ENCODE assay signal across 8 cellular contexts in genomic region chrX:45806410-45807121, GRCh38.
DNase-seq lines count a peak whose midpoint lies in the region; ATAC-seq, FAIRE-seq and TF ChIP-seq lines count a peak whose summit lies in the region.

No MANE protein-coding gene starts in this region.

- H3K4me1 ChIP-seq in HUES48 (ENCODE audit: control insufficient read depth, insufficient read depth, low read length) (peaks cover 84% of the 10 kb centered on the region), keratinocyte (ENCODE audit: control insufficient read depth, extremely low read depth, insufficient read depth, low read length) (peaks cover 67% of the 10 kb centered on the region), suprapubic skin (peaks cover 15% of the 10 kb centered on the region)

- H3K27ac ChIP-seq in AG04450 (ENCODE audit: low read depth, low read length) (peak overlapping the region; percentile 88), HUES48 (ENCODE audit: low read depth, low read length) (peak overlapping the region; percentile 21), keratinocyte (ENCODE audit: control insufficient read depth, insufficient read depth, low read length) (peak overlapping the region; percentile 93), suprapubic skin (peak overlapping the region; percentile 62)

- H3K9ac ChIP-seq in HUES48 (ENCODE audit: low read depth, low read length) (no peak overlapping the region), keratinocyte (ENCODE audit: control insufficient read depth, extremely low read depth, insufficient read depth, low read length) (peak overlapping the region; percentile 48)

- H3K36me3 ChIP-seq in HUES48 (ENCODE audit: control insufficient read depth, insufficient read depth, low read length) (peaks cover 52% of the 10 kb centered on the region), keratinocyte (ENCODE audit: control insufficient read depth in 2 of 2, extremely low read depth in 1 of 2, insufficient read depth in 2 of 2, low read length in 2 of 2) (peaks cover 1 to 2% of the 10 kb centered on the region in 2 experiments), suprapubic skin (no peaks in the 10 kb centered on the region)

- peak overlapping the region; percentile 55 for H3K4me3 Mint-ChIP-seq in activated naive CD4-positive, alpha-beta T cell treated with anti-CD3 and anti-CD28 coated beads for 36 hours

- WGBS in suprapubic skin: 34% methylated on average over 10 of the region's 10 CpGs

- H3K27me3 Mint-ChIP-seq in activated naive CD4-positive, alpha-beta T cell treated with anti-CD3 and anti-CD28 coated beads for 36 hours (ENCODE audit: low read depth): no peaks in the 10 kb centered on the region

- no peak for TF ChIP-seq CTCF in AG04450 (IDR thresholded peaks at IDR 0.05; ENCODE audit: low read depth, low read length)
- no peak for TF ChIP-seq CTCF in keratinocyte (optimal IDR thresholded peaks at IDR 0.05 in 1 of 3, IDR thresholded peaks at IDR 0.05 in 1 of 3, conservative IDR thresholded peaks at IDR 0.05 in 1 of 3; ENCODE audit: extremely low read depth in 1 of 3, insufficient read depth in 2 of 3, low read length in 3 of 3)
- no peak for TF ChIP-seq CTCF in suprapubic skin (IDR thresholded peaks at IDR 0.05)

- H3K27ac Mint-ChIP-seq in activated naive CD4-positive, alpha-beta T cell treated with anti-CD3 and anti-CD28 coated beads for 36 hours: peak overlapping the region; percentile 94

- no peak for TF ChIP-seq EP300 in suprapubic skin (IDR thresholded peaks at IDR 0.05)

- FAIRE-seq in keratinocyte (lab: Jason Lieb, UNC): peak; percentile 36

- intact Hi-C loops in activated naive CD4-positive, alpha-beta T cell treated with anti-CD3 and anti-CD28 coated beads for 36 hours (cut with micrococcal nuclease): loop anchor here (1.0 to 10.0 kb wide), 5 partner anchors 35 to 766 kb away; partner anchors contain the start of gene CHST7

- no peaks in the 10 kb centered on the region for H4K20me1 ChIP-seq in keratinocyte (ENCODE audit: control insufficient read depth, extremely low read depth, insufficient read depth, low read length)

- DNase-seq in AG04450 (ENCODE audit: low read depth, low spot score): no peak
- DNase-seq in activated naive CD4-positive, alpha-beta T cell treated with anti-CD3 and anti-CD28 coated beads for 36 hours: peak; percentile 66
- no peak for DNase-seq in keratinocyte (ENCODE audit: low read depth, low spot score)
- no peak for DNase-seq in suprapubic skin (ENCODE audit: low spot score in 2 of 2)
- DNase-seq in NCI-H1436 treated with DMSO at 0.1 percent for 48 hours (lab: John Stamatoyannopoulos, UW): no peak
- no peak for DNase-seq in DMS114 treated with DMSO at 0.1 percent for 48 hours (lab: John Stamatoyannopoulos, UW; ENCODE audit: unreplicated experiment)

- H3K27me3 ChIP-seq in AG04450 (ENCODE audit: control insufficient read depth, insufficient read depth, low read length) (no peaks in the 10 kb centered on the region), HUES48 (ENCODE audit: control insufficient read depth, insufficient read depth, low read length) (no peaks in the 10 kb centered on the region), keratinocyte (ENCODE audit: control insufficient read depth, extremely low read depth, insufficient read depth, low read length) (no peaks in the 10 kb centered on the region), suprapubic skin (no peaks in the 10 kb centered on the region)

- H3K9me1 ChIP-seq in keratinocyte (ENCODE audit: control insufficient read depth, extremely low read depth, insufficient read depth, low read length): no peaks in the 10 kb centered on the region

- CTCF ChIA-PET in AG04450 (lab: Charles Lee): interaction anchor here (1.6 to 1.9 kb wide), 2 partner anchors 17 to 602 kb away, joined by 5 to 6 read pairs; no protein-coding TSS in a partner anchor
- CTCF ChIA-PET in activated naive CD4-positive, alpha-beta T cell treated with anti-CD3 and anti-CD28 coated beads for 36 hours (lab: Charles Lee): interaction anchor here (0.8 to 1.6 kb wide), 3 partner anchors 47 to 270 kb away, joined by 3 to 4 read pairs (median 4); no protein-coding TSS in a partner anchor

- POLR2A ChIA-PET in AG04450 (lab: Yijun Ruan, JAX): interaction anchor here (0.7 to 3.5 kb wide), 6 partner anchors 18 to 48 kb away, joined by 3 to 36 read pairs (median 4); no protein-coding TSS in a partner anchor

- peaks cover 27% of the 10 kb centered on the region for H3K36me3 Mint-ChIP-seq in activated naive CD4-positive, alpha-beta T cell treated with anti-CD3 and anti-CD28 coated beads for 36 hours (ENCODE audit: low read depth)

- H3K79me2 ChIP-seq in keratinocyte (ENCODE audit: control insufficient read depth, insufficient read depth, low read length): peaks cover 44% of the 10 kb centered on the region

- H3K9me3 ChIP-seq in AG04450 (ENCODE audit: control insufficient read depth, insufficient read depth, low read length) (no peaks in the 10 kb centered on the region), HUES48 (ENCODE audit: control insufficient read depth, insufficient read depth, low read length) (no peaks in the 10 kb centered on the region), keratinocyte (ENCODE audit: control insufficient read depth, low read depth, low read length) (no peaks in the 10 kb centered on the region), suprapubic skin (no peaks in the 10 kb centered on the region)

- no peak overlapping the region for H2AFZ ChIP-seq in keratinocyte (ENCODE audit: control insufficient read depth, low read length)

- peak overlapping the region; percentile 50 for H3K4me3 ChIP-seq in AG04450 (ENCODE audit: low read depth, low read length)
- H3K4me3 ChIP-seq in HUES48 (ENCODE audit: low read depth, low read length): no peak overlapping the region
- no peak overlapping the region for H3K4me3 ChIP-seq in keratinocyte (ENCODE audit: control insufficient read depth in 2 of 3, extremely low read depth in 1 of 3, insufficient read depth in 2 of 3, low read depth in 1 of 3, low read length in 3 of 3)
- peak overlapping the region; percentile 33 for H3K4me3 ChIP-seq in suprapubic skin

- peak; percentile 65 for ATAC-seq in GM19025 (IDR thresholded peaks at IDR 0.05; ENCODE audit: low read depth, unreplicated experiment)

- no peaks in the 10 kb centered on the region for H3K9me3 Mint-ChIP-seq in activated naive CD4-positive, alpha-beta T cell treated with anti-CD3 and anti-CD28 coated beads for 36 hours

- H3K4me1 Mint-ChIP-seq in activated naive CD4-positive, alpha-beta T cell treated with anti-CD3 and anti-CD28 coated beads for 36 hours (ENCODE audit: low read depth): peaks cover 86% of the 10 kb centered on the region

- peak overlapping the region; percentile 79 for H3K4me2 ChIP-seq in keratinocyte (ENCODE audit: control insufficient read depth, extremely low read depth, insufficient read depth, low read depth, low read length)

- no peak for TF ChIP-seq POLR2A in suprapubic skin (IDR thresholded peaks at IDR 0.05)

- dilution Hi-C loops in keratinocyte (cut with MboI; ENCODE audit: extremely low pct_ligation_motif_present, low sequenced_read_pairs): no loop called here

Comparison
In these comparisons a context has a peak if more than half of its experiments do, and no peak if none do; other contexts are left out.
1. H3K27ac ChIP-seq: peak in every context shown above with its lines; median percentile 93 in keratinocyte; 88 in AG04450; 62 in suprapubic skin; 21 in HUES48.
2. H3K4me3 ChIP-seq: peak in AG04450 (single experiment) and suprapubic skin (single experiment); none in HUES48 (single experiment) and keratinocyte (0 of 3).